ENCODE assay signal across 7 cellular contexts in genomic region chr5:142109356-142110045, GRCh38. TPM values are rescaled to one million over a fixed set of nuclear protein-coding genes. Genes with fewer than 3 reads are reported as not detected.
DNase-seq lines count a peak whose midpoint lies in the region; TF ChIP-seq lines count a peak whose summit lies in the region.

No MANE protein-coding gene starts in this region.

- in situ Hi-C loops in G401 (cut with HindIII; ENCODE audit: low sequenced_read_pairs) = no loop called here

- H3K4me3 ChIP-seq in HUES6 (ENCODE audit: low read depth, low read length) (peak overlapping the region; percentile 79), fibroblast of villous mesenchyme (ENCODE audit: low read depth, low read length) (peak overlapping the region; percentile 85), neuronal stem cell (ENCODE audit: low read length in 2 of 2) (peak overlapping the region; percentile 59 to 96)

- POLR2A ChIA-PET in activated CD4-positive, alpha-beta memory T cell treated with anti-CD3 and anti-CD28 coated beads, Interleukin-2, amount 10 ng/mL, durations not matched to agents 7 days and 5 days (lab: Charles Lee) = interaction anchor here (0.6 to 6.3 kb wide), 26 partner anchors 9 to 677 kb away, joined by 3 to 128 read pairs (median 5); partner anchors contain the start of genes DELE1, GNPDA1 and RNF14

- H3K18ac ChIP-seq in neuronal stem cell (ENCODE audit: low read length) = peak overlapping the region; percentile 89

- TF ChIP-seq CTCF in fibroblast of villous mesenchyme (IDR thresholded peaks at IDR 0.05; ENCODE audit: insufficient read depth, low read depth, low read length) = no peak

- no peak overlapping the region for H4K91ac ChIP-seq in neuronal stem cell (ENCODE audit: low read depth, low read length, poor library complexity)

- peaks cover 2% of the 10 kb centered on the region for H3K79me1 ChIP-seq in neuronal stem cell (ENCODE audit: low read depth, low read length)

- H2BK120ac ChIP-seq in neuronal stem cell (ENCODE audit: low read depth, low read length) = no peak overlapping the region

- no peak overlapping the region for H4K8ac ChIP-seq in neuronal stem cell (ENCODE audit: low read depth, low read length)

- H3K9ac ChIP-seq in HUES6 (ENCODE audit: low read length) (peak overlapping the region; percentile 90), neuronal stem cell (ENCODE audit: low read depth, low read length, poor library complexity) (no peak overlapping the region)

- H2AFZ ChIP-seq in neuronal stem cell (ENCODE audit: low read length) = peak overlapping the region; percentile 89

- H2BK12ac ChIP-seq in neuronal stem cell (ENCODE audit: low read length) = no peak overlapping the region

- peaks cover 17% of the 10 kb centered on the region for H3K27me3 ChIP-seq in HUES6 (ENCODE audit: control insufficient read depth, insufficient read depth, low read length)
- H3K27me3 ChIP-seq in neuronal stem cell (ENCODE audit: control insufficient read depth in 3 of 3, insufficient read depth in 3 of 3, low read depth in 1 of 3, low read length in 3 of 3) = peaks cover 0 to 12% (median 3%) of the 10 kb centered on the region in 3 experiments

- H3K4ac ChIP-seq in neuronal stem cell (ENCODE audit: low read length) = no peak overlapping the region

- H3K9me3 ChIP-seq in HUES6 (ENCODE audit: control insufficient read depth, insufficient read depth, low read depth, low read length) (no peaks in the 10 kb centered on the region), neuronal stem cell (replicated peaks in 1 of 2; ENCODE audit: control insufficient read depth in 2 of 2, insufficient read depth in 1 of 2, low read depth in 1 of 2, low read length in 2 of 2) (peaks cover 0 to 12% of the 10 kb centered on the region in 2 donors)

- peak overlapping the region; percentile 94 for H3K4me3 Mint-ChIP-seq in activated CD4-positive, alpha-beta memory T cell treated with anti-CD3 and anti-CD28 coated beads, Interleukin-2, amount 10 ng/mL, durations not matched to agents 7 days and 5 days

- DNase-seq in G401 (ENCODE audit: low spot score) (peak; percentile 55), fibroblast of villous mesenchyme (ENCODE audit: low read depth) (peak; percentile 51), neuronal stem cell (ENCODE audit: low spot score) (peak; percentile 9), NCI-H774 (lab: John Stamatoyannopoulos, UW) (no peak), cortex of kidney (lab: John Stamatoyannopoulos, UW) (no peak)
- DNase-seq in activated CD4-positive, alpha-beta memory T cell treated with anti-CD3 and anti-CD28 coated beads, Interleukin-2, amount 10 ng/mL, durations not matched to agents 7 days and 5 days = peak; percentile 58

- peaks cover 18% of the 10 kb centered on the region for H3K4me1 ChIP-seq in HUES6 (ENCODE audit: control insufficient read depth, insufficient read depth, low read length)
- H3K4me1 ChIP-seq in neuronal stem cell (ENCODE audit: control insufficient read depth in 2 of 2, insufficient read depth in 1 of 2, low read depth in 1 of 2, low read length in 2 of 2) = peaks cover 1 to 9% of the 10 kb centered on the region in 2 donors

- H3K27ac Mint-ChIP-seq in activated CD4-positive, alpha-beta memory T cell treated with anti-CD3 and anti-CD28 coated beads, Interleukin-2, amount 10 ng/mL, durations not matched to agents 7 days and 5 days = peak overlapping the region; percentile 90

- H2AK5ac ChIP-seq in neuronal stem cell (ENCODE audit: low read depth, low read length) = no peak overlapping the region

- H3K36me3 Mint-ChIP-seq in activated CD4-positive, alpha-beta memory T cell treated with anti-CD3 and anti-CD28 coated beads, Interleukin-2, amount 10 ng/mL, durations not matched to agents 7 days and 5 days (ENCODE audit: low read depth) = peaks cover 27% of the 10 kb centered on the region

- H3K23ac ChIP-seq in neuronal stem cell (ENCODE audit: low read depth, low read length, poor library complexity) = no peak overlapping the region

- WGBS in neuronal stem cell (ENCODE audit: extremely low coverage in 2 of 2, insufficient read length in 2 of 2, insufficient replicate concordance in 1 of 2), 2 donors = no CpG with 5 or more reads among the region's 18 CpGs

- H3K14ac ChIP-seq in neuronal stem cell (ENCODE audit: low read length) = no peak overlapping the region

- no peak overlapping the region for H2BK5ac ChIP-seq in neuronal stem cell (ENCODE audit: low read length)

- H2BK15ac ChIP-seq in neuronal stem cell (ENCODE audit: low read length) = no peak overlapping the region

- no peaks in the 10 kb centered on the region for H3K36me3 ChIP-seq in HUES6 (ENCODE audit: control insufficient read depth, insufficient read depth, low read length)
- peaks cover 0 to 8% of the 10 kb centered on the region in 2 donors for H3K36me3 ChIP-seq in neuronal stem cell (replicated peaks in 1 of 2; ENCODE audit: control insufficient read depth in 2 of 2, insufficient read depth in 2 of 2, low read length in 2 of 2)

- H3K9me3 Mint-ChIP-seq in activated CD4-positive, alpha-beta memory T cell treated with anti-CD3 and anti-CD28 coated beads, Interleukin-2, amount 10 ng/mL, durations not matched to agents 7 days and 5 days = no peaks in the 10 kb centered on the region

- H3K27me3 Mint-ChIP-seq in activated CD4-positive, alpha-beta memory T cell treated with anti-CD3 and anti-CD28 coated beads, Interleukin-2, amount 10 ng/mL, durations not matched to agents 7 days and 5 days = no peaks in the 10 kb centered on the region

- H3K4me2 ChIP-seq in neuronal stem cell (ENCODE audit: insufficient read depth, low read length, poor library complexity, severe bottlenecking) = peak overlapping the region; percentile 55

- CTCF ChIA-PET in activated CD4-positive, alpha-beta memory T cell treated with anti-CD3 and anti-CD28 coated beads, Interleukin-2, amount 10 ng/mL, durations not matched to agents 7 days and 5 days (lab: Charles Lee) = interaction anchor here (0.5 to 4.9 kb wide), 13 partner anchors 13 to 186 kb away, joined by 3 to 68 read pairs (median 5); partner anchors contain the start of genes DELE1, GNPDA1 and RNF14

- H3K4me1 Mint-ChIP-seq in activated CD4-positive, alpha-beta memory T cell treated with anti-CD3 and anti-CD28 coated beads, Interleukin-2, amount 10 ng/mL, durations not matched to agents 7 days and 5 days = peaks cover 54% of the 10 kb centered on the region

- H3K27ac ChIP-seq in HUES6 (ENCODE audit: low read depth, low read length) (no peak overlapping the region; the same call in 1 of the 2 replicates), neuronal stem cell (replicated peaks; ENCODE audit: low read length) (no peak overlapping the region)

RNA-seq across cellular contexts. Expression of gene NDFIP1, which starts 0.9 kb away (rescaled TPM):
- 86.2 and 87.1 TPM in 2 replicates for total RNA-seq in G401 (2014; rRNA removed; shearing (Covaris generic))
- 10 to 100 TPM; 57.1 to 59.3 TPM for total RNA-seq in activated CD4-positive, alpha-beta memory T cell treated with anti-CD3 and anti-CD28 coated beads, Interleukin-2, amount 10 ng/mL, durations not matched to agents 7 days and 5 days
- 92.0 and 124 TPM in 2 replicates for total RNA-seq in fibroblast of villous mesenchyme
- polyA plus RNA-seq in neuronal stem cell (2013, experiment 1 of 2) = 29.0 TPM
- polyA plus RNA-seq in neuronal stem cell (2013, experiment 2 of 2) = 29.1 TPM

Comparison
In these comparisons a context has a peak if more than half of its experiments do, and no peak if none do; other contexts are left out.
1. DNase-seq: peak in G401 (single experiment), activated CD4-positive, alpha-beta memory T cell treated with anti-CD3 and anti-CD28 coated beads, Interleukin-2, amount 10 ng/mL, durations not matched to agents 7 days and 5 days (single experiment), fibroblast of villous mesenchyme (single experiment) and neuronal stem cell (single experiment); none in NCI-H774 (single experiment) and cortex of kidney (single experiment).
2. Peak in every context shown above with its lines, with median percentiles within 50 percentile points of each other: H3K4me3 ChIP-seq.